Comparison of ENCODE assay signal across 1 cellular context in genomic region chr6:113352029-113352801, GRCh38.
TF ChIP-seq lines count a peak whose summit lies in the region.

No MANE protein-coding gene starts in this region.

TF ChIP-seq in A549, 52 proteins besides CTCF, POLR2A, EP300 and RAD21 (continued from another document):
- TF ChIP-seq ZFP36 (IDR thresholded peaks at IDR 0.05; ENCODE audit: borderline replicate concordance, partially characterized antibody) (no peak), MAZ (IDR thresholded peaks at IDR 0.05; ENCODE audit: borderline replicate concordance, low read depth, low read length) (no peak), MYC (IDR thresholded peaks at IDR 0.05; ENCODE audit: borderline replicate concordance, low read length) (no peak), CBX8 (IDR thresholded peaks at IDR 0.05) (no peak), FOSB (CRISPR knock-in tag; IDR thresholded peaks at IDR 0.05) (no peak), HMGXB4 (CRISPR knock-in tag; IDR thresholded peaks at IDR 0.05; ENCODE audit: borderline replicate concordance) (no peak), SMC3 (IDR thresholded peaks at IDR 0.05) (peak; percentile 28; the same call in 1 of the 3 replicates), CBX2 (IDR thresholded peaks at IDR 0.05; ENCODE audit: borderline replicate concordance, low read depth) (no peak), NFE2L2 (conservative IDR thresholded peaks at IDR 0.05; ENCODE audit: low read length) (no peak), MAFK (IDR thresholded peaks at IDR 0.05; ENCODE audit: partially characterized antibody) (no peak), HEYL (CRISPR knock-in tag; IDR thresholded peaks at IDR 0.05) (no peak), KDM1A (IDR thresholded peaks at IDR 0.05; ENCODE audit: low read depth) (no peak), TP53 (CRISPR knock-in tag; IDR thresholded peaks at IDR 0.05) (no peak), FOXS1 (CRISPR knock-in tag; IDR thresholded peaks at IDR 0.05) (no peak), CEBPB (IDR thresholded peaks at IDR 0.05) (peak; percentile 67 to 85), ZC3H11A (IDR thresholded peaks at IDR 0.05) (no peak), HDAC2 (IDR thresholded peaks at IDR 0.05) (no peak), CHD4 (IDR thresholded peaks at IDR 0.05; ENCODE audit: borderline replicate concordance) (no peak), GATA3 (IDR thresholded peaks at IDR 0.05; ENCODE audit: borderline replicate concordance) (peak; percentile 94), MAX (IDR thresholded peaks at IDR 0.05) (peak; percentile 51; the same call in 1 of the 2 replicates), JUN (IDR thresholded peaks at IDR 0.05) (peak; percentile 72 to 88), PHF8 (IDR thresholded peaks at IDR 0.05; ENCODE audit: borderline replicate concordance, low read depth) (no peak), FOSL2 (IDR thresholded peaks at IDR 0.05) (peak; percentile 74), FOSL2 (CRISPR knock-in tag; IDR thresholded peaks at IDR 0.05) (peak; percentile 69), JUNB (IDR thresholded peaks at IDR 0.05) (peak; percentile 92), SREBF2 (IDR thresholded peaks at IDR 0.05) (no peak), HES2 (IDR thresholded peaks at IDR 0.05) (peak; percentile 57), POLR2AphosphoS2 (conservative IDR thresholded peaks at IDR 0.05; ENCODE audit: low read length) (no peak), RCOR1 (IDR thresholded peaks at IDR 0.05; ENCODE audit: low read depth, low read length) (no peak)
- TF ChIP-seq, protein P1, sequence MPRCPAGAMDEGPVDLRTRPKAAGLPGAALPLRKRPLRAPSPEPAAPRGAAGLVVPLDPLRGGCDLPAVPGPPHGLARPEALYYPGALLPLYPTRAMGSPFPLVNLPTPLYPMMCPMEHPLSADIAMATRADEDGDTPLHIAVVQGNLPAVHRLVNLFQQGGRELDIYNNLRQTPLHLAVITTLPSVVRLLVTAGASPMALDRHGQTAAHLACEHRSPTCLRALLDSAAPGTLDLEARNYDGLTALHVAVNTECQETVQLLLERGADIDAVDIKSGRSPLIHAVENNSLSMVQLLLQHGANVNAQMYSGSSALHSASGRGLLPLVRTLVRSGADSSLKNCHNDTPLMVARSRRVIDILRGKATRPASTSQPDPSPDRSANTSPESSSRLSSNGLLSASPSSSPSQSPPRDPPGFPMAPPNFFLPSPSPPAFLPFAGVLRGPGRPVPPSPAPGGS (IDR thresholded peaks at IDR 0.05), result peak; percentile 88
- TF ChIP-seq, protein P2, sequence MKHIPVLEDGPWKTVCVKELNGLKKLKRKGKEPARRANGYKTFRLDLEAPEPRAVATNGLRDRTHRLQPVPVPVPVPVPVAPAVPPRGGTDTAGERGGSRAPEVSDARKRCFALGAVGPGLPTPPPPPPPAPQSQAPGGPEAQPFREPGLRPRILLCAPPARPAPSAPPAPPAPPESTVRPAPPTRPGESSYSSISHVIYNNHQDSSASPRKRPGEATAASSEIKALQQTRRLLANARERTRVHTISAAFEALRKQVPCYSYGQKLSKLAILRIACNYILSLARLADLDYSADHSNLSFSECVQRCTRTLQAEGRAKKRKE (CRISPR knock-in tag; IDR thresholded peaks at IDR 0.05; ENCODE audit: low read depth), result no peak
- TF ChIP-seq, protein P3, sequence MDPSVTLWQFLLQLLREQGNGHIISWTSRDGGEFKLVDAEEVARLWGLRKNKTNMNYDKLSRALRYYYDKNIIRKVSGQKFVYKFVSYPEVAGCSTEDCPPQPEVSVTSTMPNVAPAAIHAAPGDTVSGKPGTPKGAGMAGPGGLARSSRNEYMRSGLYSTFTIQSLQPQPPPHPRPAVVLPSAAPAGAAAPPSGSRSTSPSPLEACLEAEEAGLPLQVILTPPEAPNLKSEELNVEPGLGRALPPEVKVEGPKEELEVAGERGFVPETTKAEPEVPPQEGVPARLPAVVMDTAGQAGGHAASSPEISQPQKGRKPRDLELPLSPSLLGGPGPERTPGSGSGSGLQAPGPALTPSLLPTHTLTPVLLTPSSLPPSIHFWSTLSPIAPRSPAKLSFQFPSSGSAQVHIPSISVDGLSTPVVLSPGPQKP (IDR thresholded peaks at IDR 0.05; ENCODE audit: low read depth, low read length), result no peak
